1 cellular context compared by ENCODE assay signal in genomic region chr7:1741751-1742554, GRCh38.
TF ChIP-seq lines count a peak whose summit lies in the region.

No MANE protein-coding gene starts in this region.

TF ChIP-seq in HepG2, 621 proteins besides CTCF, POLR2A, EP300 and RAD21 (continued from another document):
- TF ChIP-seq ZFP91 (CRISPR knock-in tag; IDR thresholded peaks at IDR 0.05; ENCODE audit: borderline replicate concordance): peak; percentile 36; the same call in 1 of the 2 replicates
- TF ChIP-seq ZNF839 (CRISPR knock-in tag; IDR thresholded peaks at IDR 0.05; ENCODE audit: borderline replicate concordance): no peak
- no peak for TF ChIP-seq SMARCC2 (IDR thresholded peaks at IDR 0.05)
- TF ChIP-seq POGK (CRISPR knock-in tag; conservative IDR thresholded peaks at IDR 0.05): no peak
- no peak; the same call in 1 of the 2 replicates for TF ChIP-seq NFKB2 (CRISPR knock-in tag; IDR thresholded peaks at IDR 0.05; ENCODE audit: borderline replicate concordance)
- no peak for TF ChIP-seq ZNF12 (CRISPR knock-in tag; IDR thresholded peaks at IDR 0.05)
- no peak for TF ChIP-seq GRHL1 (CRISPR knock-in tag; conservative IDR thresholded peaks at IDR 0.05)
- TF ChIP-seq IRF9 (CRISPR knock-in tag; IDR thresholded peaks at IDR 0.05; ENCODE audit: borderline replicate concordance): 0 out of 2 replicates have a peak, but pooled peaks have one; percentile 45
- no peak for TF ChIP-seq NFIC (IDR thresholded peaks at IDR 0.05; ENCODE audit: low read length)
- TF ChIP-seq ZNF567 (CRISPR knock-in tag; IDR thresholded peaks at IDR 0.05; ENCODE audit: borderline replicate concordance): no peak
- TF ChIP-seq ZNF790 (CRISPR knock-in tag; IDR thresholded peaks at IDR 0.05; ENCODE audit: borderline replicate concordance): no peak
- TF ChIP-seq ZFP1 (CRISPR knock-in tag; IDR thresholded peaks at IDR 0.05): no peak
- peak; percentile 73; the same call in 1 of the 2 replicates for TF ChIP-seq HOXA3 (CRISPR knock-in tag; IDR thresholded peaks at IDR 0.05)
- TF ChIP-seq ZMYM3 (CRISPR knock-in tag; IDR thresholded peaks at IDR 0.05): no peak
- no peak for TF ChIP-seq CBFB (CRISPR knock-in tag; IDR thresholded peaks at IDR 0.05)
- TF ChIP-seq ZNF740 (CRISPR knock-in tag; IDR thresholded peaks at IDR 0.05): no peak
- TF ChIP-seq ZNF275 (CRISPR knock-in tag; IDR thresholded peaks at IDR 0.05; ENCODE audit: borderline replicate concordance): no peak
- no peak for TF ChIP-seq IRX3 (CRISPR knock-in tag; IDR thresholded peaks at IDR 0.05; ENCODE audit: borderline replicate concordance, low read depth)
- peak; percentile 61 for TF ChIP-seq UBTF (CRISPR knock-in tag; IDR thresholded peaks at IDR 0.05)
- TF ChIP-seq ETV6 (CRISPR knock-in tag; conservative IDR thresholded peaks at IDR 0.05): no peak
